In the genomic region with DNA sequence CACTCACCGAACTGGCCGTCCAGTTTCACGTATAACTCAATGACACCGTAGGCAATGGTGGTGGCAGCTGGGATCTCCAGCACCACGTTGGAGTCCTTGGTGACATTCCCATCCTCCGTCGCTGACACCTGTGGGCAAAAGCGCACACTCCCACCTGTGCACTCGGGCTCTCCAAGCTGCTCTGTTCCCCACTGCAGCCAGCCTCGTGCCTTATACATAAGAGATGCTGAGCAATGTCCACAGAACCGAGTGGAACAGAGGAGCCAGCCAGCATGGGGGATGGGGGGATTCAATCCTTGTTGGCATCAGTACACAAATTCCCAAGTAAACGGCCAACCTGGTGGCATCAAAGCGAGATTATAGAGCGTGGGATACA, we compare ENCODE assay signal across 11 cellular contexts.
"Had no signal": no experiment of that assay in that cellular context is flagged by ENCODE, and none has a peak within 500 bp of the region (broad histone marks: within the 10 kb centered on the region; RNA-seq: fewer than 3 reads in every experiment).

No MANE protein-coding gene starts in this region.

- ATAC-seq: stimulated activated effector memory CD8-positive, alpha-beta T cell treated with anti-CD3 and anti-CD28 coated beads, Interleukin-12 subunit alpha, Interleukin-12 subunit beta, amount 100 ng/mL, for 72 hours; WTC11 had no signal

- H3K27ac ChIP-seq: breast epithelium, parathyroid adenoma had no signal

- FAIRE-seq: TTC549 had no signal

- H3K79me2 ChIP-seq: parathyroid adenoma had no signal

- H3K27me3 ChIP-seq: breast epithelium had no signal

- H3K4me1 ChIP-seq: breast epithelium, parathyroid adenoma had no signal

- H2AFZ ChIP-seq: parathyroid adenoma had no signal

- H3K4me3 ChIP-seq: breast epithelium had no signal

- H3K9ac ChIP-seq: parathyroid adenoma had no signal

- H3K36me3 ChIP-seq: breast epithelium had no signal

- H3K9me3 ChIP-seq: breast epithelium had no signal

- DNase-seq: activated CD4-positive, alpha-beta T cell treated with anti-CD3 and anti-CD28 coated beads for 48 hours; activated naive CD4-positive, alpha-beta T cell; activated naive CD8-positive, alpha-beta T cell treated with anti-CD3 and anti-CD28 coated beads, Interleukin-2, amount 10 ng/mL, durations not matched to agents 7 days and 5 days; anterior cingulate cortex; effector memory CD4-positive, alpha-beta T cell; foreskin melanocyte had no signal
